In the genomic region with DNA sequence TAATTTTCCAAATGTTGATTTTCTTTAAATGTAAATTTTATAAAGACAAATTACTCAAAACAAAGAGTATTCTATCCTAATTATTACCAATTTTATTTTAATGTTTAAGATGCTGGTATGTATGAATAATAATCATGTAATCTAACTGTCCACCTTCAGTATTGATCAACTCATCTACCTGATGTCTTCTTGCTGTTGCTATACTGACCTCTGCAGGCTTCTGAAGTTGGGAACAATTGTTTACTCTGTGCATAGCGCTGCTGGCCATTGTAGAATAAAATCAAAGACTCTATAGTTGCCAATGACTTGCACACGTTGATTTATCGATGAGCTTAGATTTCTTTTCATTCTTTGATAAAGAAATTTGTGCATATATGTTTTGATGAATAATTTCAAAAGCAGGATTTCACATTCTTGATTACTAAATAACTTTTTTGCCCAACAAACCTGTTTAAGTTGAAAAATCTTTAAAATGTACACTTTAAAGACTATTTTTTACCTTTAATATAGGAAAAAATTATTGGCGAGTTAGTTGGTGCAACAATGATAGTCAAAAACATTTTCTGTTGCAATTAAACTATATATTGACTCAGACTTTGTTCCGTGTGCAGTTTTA, we compare ENCODE assay signal across 9 cellular contexts.
DNase-seq lines count a peak whose midpoint lies in the region; ATAC-seq and TF ChIP-seq lines count a peak whose summit lies in the region.
"Had no signal": no experiment of that assay in that cellular context is flagged by ENCODE, and none has a peak within 500 bp of the region (broad histone marks: within the 10 kb centered on the region; RNA-seq: fewer than 3 reads in every experiment).

No MANE protein-coding gene starts in this region.

- no peaks in the 10 kb centered on the region for H3K9me3 ChIP-seq in OCI-LY7 (ENCODE audit: low read length)

- H3K4me3 ChIP-seq in AG09309 (ENCODE audit: control insufficient read depth, low read depth, low read length), result no peak overlapping the region
- H3K4me3 ChIP-seq in OCI-LY7 (ENCODE audit: low read depth, low read length, poor library complexity, severe bottlenecking), result no peak overlapping the region
- no peak overlapping the region for H3K4me3 ChIP-seq in fibroblast of pulmonary artery (replicated peaks; ENCODE audit: low read depth, low read length)

- POLR2A ChIA-PET in OCI-LY7 (lab: Charles Lee), result interaction anchor here (0.7 kb wide), 1 partner anchor 10 kb away, joined by 3 read pairs; no protein-coding TSS in a partner anchor

- TF ChIP-seq CTCF in AG09309 (IDR thresholded peaks at IDR 0.05; ENCODE audit: control insufficient read depth, insufficient read depth, low read depth, low read length, missing control alignments), result peak; percentile 56
- peak; percentile 47 for TF ChIP-seq CTCF in OCI-LY7 (conservative IDR thresholded peaks at IDR 0.05; ENCODE audit: low read length)
- TF ChIP-seq CTCF in fibroblast of pulmonary artery (IDR thresholded peaks at IDR 0.05; ENCODE audit: low read length, missing control alignments), result peak; percentile 37

- no TSS peak for BruUV-seq in OCI-LY7 (replicated peaks; lab: Mats Ljungman, UMichigan)

- H3K27ac ChIP-seq in OCI-LY7 (ENCODE audit: low read depth, low read length, poor library complexity, severe bottlenecking), result no peak overlapping the region

- CTCF ChIA-PET in OCI-LY7 (lab: Charles Lee; ENCODE audit: unreplicated experiment), result no interaction called here

- intact Hi-C loops in OCI-LY7 (cut with micrococcal nuclease; ENCODE audit: unreplicated experiment), result no loop called here

- H3K79me2 ChIP-seq in OCI-LY7 (ENCODE audit: insufficient read depth, low read depth, low read length), result no peaks in the 10 kb centered on the region

- H3K4me1 ChIP-seq in OCI-LY7 (ENCODE audit: insufficient read depth, low read length, poor library complexity, severe bottlenecking), result no peaks in the 10 kb centered on the region

- no peaks in the 10 kb centered on the region for H3K36me3 ChIP-seq in OCI-LY7 (ENCODE audit: insufficient read depth, low read length)

- DNase-seq in AG09309 (ENCODE audit: low read depth) (no peak), OCI-LY7 (ENCODE audit: low spot score) (no peak), fibroblast of pulmonary artery (ENCODE audit: low read depth) (peak; percentile 4), NCI-H2227 (lab: John Stamatoyannopoulos, UW; ENCODE audit: unreplicated experiment) (no peak)
- DNase-seq in activated CD4-positive, alpha-beta T cell treated with anti-CD3 and anti-CD28 coated beads, Interleukin-2, amount 50 U/mL, for 1 hour, result no peak
- DNase-seq: effector memory CD4-positive, alpha-beta T cell had no signal

- ATAC-seq in GM19351 (IDR thresholded peaks at IDR 0.05; ENCODE audit: unreplicated experiment) (peak; percentile 38), GM18511 (IDR thresholded peaks at IDR 0.05; ENCODE audit: unreplicated experiment) (no peak), HG02840 (IDR thresholded peaks at IDR 0.05; ENCODE audit: low FRiP score, unreplicated experiment) (no peak)

- no peaks in the 10 kb centered on the region for H3K9me2 ChIP-seq in OCI-LY7 (ENCODE audit: insufficient read depth, low read length)

- H4K20me1 ChIP-seq in OCI-LY7 (ENCODE audit: insufficient read depth, low read length), result no peaks in the 10 kb centered on the region

- H3K4me2 ChIP-seq in OCI-LY7 (ENCODE audit: low read length), result no peak overlapping the region

- no peak overlapping the region for H2AFZ ChIP-seq in OCI-LY7 (ENCODE audit: low read length)
